Comparison of ENCODE assay signal across 25 cellular contexts in genomic region chr11:97977726-97978125, GRCh38.
"Had no signal": no experiment of that assay in that cellular context is flagged by ENCODE, and none has a peak within 500 bp of the region (broad histone marks: within the 10 kb centered on the region; RNA-seq: fewer than 3 reads in every experiment).

No MANE protein-coding gene starts in this region.

- FAIRE-seq: islet of Langerhans, keratinocyte had no signal

- H3K4me1 ChIP-seq: colonic mucosa, esophagus squamous epithelium, gastrocnemius medialis, heart right ventricle, left lung, lower lobe of right lung had no signal

- H3K27ac ChIP-seq: colonic mucosa, epithelial cell of prostate, esophagus squamous epithelium, gastrocnemius medialis, heart right ventricle, left lung, lower lobe of right lung had no signal

- ATAC-seq: effector memory CD8-positive, alpha-beta T cell; esophagus mucosa; gastrocnemius medialis; heart right ventricle; left cardiac atrium; left lung; left ventricle myocardium superior; lower lobe of right lung; mucosa of descending colon had no signal

- H3K27me3 ChIP-seq: colonic mucosa, esophagus squamous epithelium, gastrocnemius medialis, heart right ventricle, left lung had no signal

- H3K4me3 ChIP-seq: colonic mucosa, esophagus squamous epithelium, gastrocnemius medialis, heart right ventricle, left lung, lower lobe of right lung, mucosa of descending colon had no signal

- H3K36me3 ChIP-seq: colonic mucosa, esophagus squamous epithelium, gastrocnemius medialis, heart right ventricle, left lung, lower lobe of right lung had no signal

- DNase-seq: colonic mucosa; cortex of kidney; effector CD8-positive, alpha-beta T cell; effector memory CD8-positive, alpha-beta T cell; endodermal cell; erythroblast; esophagus squamous epithelium; foreskin fibroblast; foreskin melanocyte; gastrocnemius medialis; glutamatergic neuron; head of caudate nucleus; heart right ventricle; hippocampal formation; left cardiac atrium; left lung; left ventricle myocardium superior; lower lobe of right lung; mesenchymal stem cell; mucosa of descending colon; naive B cell had no signal

- H3K9me3 ChIP-seq: colonic mucosa, esophagus squamous epithelium, gastrocnemius medialis, lower lobe of right lung had no signal
